8 cellular contexts compared by ENCODE assay signal in genomic region chr1:225428066-225428878, GRCh38. TPM values are rescaled to one million over a fixed set of nuclear protein-coding genes. Genes with fewer than 3 reads are reported as not detected.
A peak's percentile ranks its signal among the peaks of the same experiment; 100 is the strongest.
DNase-seq lines count a peak whose midpoint lies in the region; ATAC-seq and TF ChIP-seq lines count a peak whose summit lies in the region.

No MANE protein-coding gene starts in this region.

- no peaks in the 10 kb centered on the region for H3K36me3 ChIP-seq in endodermal cell (ENCODE audit: control insufficient read depth, insufficient read depth, low read length)

- no peak for TF ChIP-seq CTCF in endodermal cell (conservative IDR thresholded peaks at IDR 0.05)

- peaks cover 7% of the 10 kb centered on the region for H3K9me3 ChIP-seq in endodermal cell (ENCODE audit: control insufficient read depth, low read length)

- H3K9ac ChIP-seq in endodermal cell (ENCODE audit: extremely low read depth, low read length, poor library complexity, severe bottlenecking): peak overlapping the region; percentile 81

- WGBS in endodermal cell (ENCODE audit: insufficient coverage in 1 of 2, insufficient read length in 1 of 2), 2 experiments: 0% methylated on average over 27 to 81 of the region's 81 CpGs

- H3K4me1 Mint-ChIP-seq in endodermal cell: peaks cover 40% of the 10 kb centered on the region

- H3K27ac Mint-ChIP-seq in endodermal cell: peak overlapping the region; percentile 94

- peak overlapping the region; percentile 97 for H3K27ac ChIP-seq in endodermal cell (ENCODE audit: low read depth, low read length)

- H3K4me1 ChIP-seq in endodermal cell (ENCODE audit: control insufficient read depth, insufficient read depth, low read length): peaks cover 4% of the 10 kb centered on the region

- H3K27me3 Mint-ChIP-seq in endodermal cell (ENCODE audit: insufficient read depth): peaks cover 67% of the 10 kb centered on the region

- H3K4me3 Mint-ChIP-seq in endodermal cell: peak overlapping the region; percentile 80

- H3K27me3 ChIP-seq in endodermal cell (ENCODE audit: control insufficient read depth, insufficient read depth, low read length, poor library complexity, severe bottlenecking): peaks cover 5% of the 10 kb centered on the region

- peaks cover 21% of the 10 kb centered on the region for H3K9me3 Mint-ChIP-seq in endodermal cell

- H3K4me3 ChIP-seq in endodermal cell (ENCODE audit: low read length): peak overlapping the region; percentile 89

- DNase-seq in COR-L47 (lab: John Stamatoyannopoulos, UW) (peak; percentile 93), HT-29 (ENCODE audit: low spot score) (peak; percentile 92), NOMO-1 treated with dmso at 0.1 percent for 144 hours (lab: John Stamatoyannopoulos, UW; ENCODE audit: unreplicated experiment) (peak; percentile 91), endodermal cell (peak; percentile 96), midbrain (lab: John Stamatoyannopoulos, UW) (peak; percentile 98)
- DNase-seq in activated CD8-positive, alpha-beta memory T cell treated with anti-CD3 and anti-CD28 coated beads, Interleukin-2, amount 50 U/mL, for 4 hours: peak; percentile 92
- peak; percentile 88 to 90 for DNase-seq in stimulated activated CD8-positive, alpha-beta memory T cell treated with anti-CD3 and anti-CD28 coated beads, Interleukin-15, amount 100 ng/mL, for 48 hours (ENCODE audit: low read depth in 2 of 2)

- ATAC-seq in GM21360 (IDR thresholded peaks at IDR 0.05; ENCODE audit: unreplicated experiment): peak; percentile 90

- H3K36me3 Mint-ChIP-seq in endodermal cell (ENCODE audit: low read depth): no peaks in the 10 kb centered on the region

RNA-seq across cellular contexts. Expression of gene LBR, which starts 0.4 kb away (rescaled TPM):
- total RNA-seq in HT-29 (2014; rRNA removed; shearing (Covaris generic)): 42.9 and 43.9 TPM in 2 replicates
- 10 to 100 TPM; 49.8 to 72.3 TPM for total RNA-seq in endodermal cell
- 98.3 TPM for polyA plus RNA-seq in endodermal cell (2013, experiment 1 of 2)
- polyA plus RNA-seq in endodermal cell (2013, experiment 2 of 2): 96.7 TPM

Comparison
In these comparisons a context has a peak if more than half of its experiments do, and no peak if none do; other contexts are left out.
1. Peak in every context shown above with its lines: DNase-seq, ATAC-seq, H3K4me3 ChIP-seq and H3K27ac ChIP-seq.